Comparison of ENCODE assay signal across 15 cellular contexts in the genomic region with DNA sequence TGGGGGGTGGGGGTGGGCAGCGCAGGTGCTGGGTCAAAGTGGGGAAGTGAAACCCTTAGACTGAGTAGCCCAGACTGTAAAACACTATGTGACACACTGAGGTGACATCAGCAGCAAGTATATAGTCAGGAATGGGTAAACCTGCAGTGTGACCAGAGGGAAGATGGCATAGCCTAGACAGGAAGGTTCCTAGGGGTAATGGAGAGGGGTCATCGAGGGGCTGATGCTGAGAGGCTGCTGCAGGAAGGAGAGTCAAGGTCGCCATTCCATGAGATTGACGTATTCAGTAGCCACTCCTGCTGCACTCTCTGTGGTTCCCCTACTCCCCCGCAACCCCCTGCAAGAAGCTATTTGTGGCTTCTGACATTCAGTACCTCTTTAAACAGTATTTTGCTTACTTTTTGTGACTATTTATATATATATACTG.
DNase-seq lines count a peak whose midpoint lies in the region; ATAC-seq and TF ChIP-seq lines count a peak whose summit lies in the region.
"Had no signal": no experiment of that assay in that cellular context is flagged by ENCODE, and none has a peak within 500 bp of the region (broad histone marks: within the 10 kb centered on the region; RNA-seq: fewer than 3 reads in every experiment).

No MANE protein-coding gene starts in this region.

- ATAC-seq in GM19452 (IDR thresholded peaks at IDR 0.05; ENCODE audit: unreplicated experiment) (peak; percentile 85), HG02870 (IDR thresholded peaks at IDR 0.05; ENCODE audit: unreplicated experiment) (peak; percentile 95), HG03520 (IDR thresholded peaks at IDR 0.05; ENCODE audit: unreplicated experiment) (peak; percentile 98)
- ATAC-seq: activated CD4-positive, alpha-beta T cell treated with anti-CD3 and anti-CD28 coated beads for 36 hours; left colon; Right ventricle myocardium inferior had no signal

- no peak for TF ChIP-seq CTCF in GM13977 (IDR thresholded peaks at IDR 0.05; ENCODE audit: extremely low read depth, insufficient read depth, missing control alignments)

- H3K27me3 ChIP-seq in H7 (ENCODE audit: control insufficient read depth, insufficient read depth, low read length): no peaks in the 10 kb centered on the region
- H3K27me3 ChIP-seq: neural progenitor cell had no signal

- in situ Hi-C loops in GM13977 (cut with MboI; ENCODE audit: low pct_unique_long_range_greater_than_20kb, low sequenced_read_pairs, unreplicated experiment): no loop called here

- H3K4me3 ChIP-seq in H7 (ENCODE audit: insufficient read depth, low read depth, low read length): no peak overlapping the region
- H3K4me3 ChIP-seq: GM23248, neural progenitor cell had no signal

- DNase-seq in GM13977 (ENCODE audit: low spot score): peak; percentile 23
- no peak for DNase-seq in activated effector memory CD4-positive, alpha-beta T cell treated with Interleukin-2 at 50 U/mL for 16 hours
- DNase-seq in H7: no peak
- DNase-seq in islet precursor cell: no peak
- DNase-seq in AG08396 (ENCODE audit: low spot score): no peak
- DNase-seq: activated CD4-positive, alpha-beta T cell treated with anti-CD3 and anti-CD28 coated beads for 36 hours; activated naive CD4-positive, alpha-beta T cell treated with Interleukin-2 at 50 U/mL for 16 hours; DND-41; GM23248; left colon had no signal

- no peaks in the 10 kb centered on the region for H3K36me3 ChIP-seq in H7 (replicated peaks; ENCODE audit: control insufficient read depth, insufficient read depth, low read length)
- H3K36me3 ChIP-seq: neural progenitor cell had no signal
